In the genomic region with DNA sequence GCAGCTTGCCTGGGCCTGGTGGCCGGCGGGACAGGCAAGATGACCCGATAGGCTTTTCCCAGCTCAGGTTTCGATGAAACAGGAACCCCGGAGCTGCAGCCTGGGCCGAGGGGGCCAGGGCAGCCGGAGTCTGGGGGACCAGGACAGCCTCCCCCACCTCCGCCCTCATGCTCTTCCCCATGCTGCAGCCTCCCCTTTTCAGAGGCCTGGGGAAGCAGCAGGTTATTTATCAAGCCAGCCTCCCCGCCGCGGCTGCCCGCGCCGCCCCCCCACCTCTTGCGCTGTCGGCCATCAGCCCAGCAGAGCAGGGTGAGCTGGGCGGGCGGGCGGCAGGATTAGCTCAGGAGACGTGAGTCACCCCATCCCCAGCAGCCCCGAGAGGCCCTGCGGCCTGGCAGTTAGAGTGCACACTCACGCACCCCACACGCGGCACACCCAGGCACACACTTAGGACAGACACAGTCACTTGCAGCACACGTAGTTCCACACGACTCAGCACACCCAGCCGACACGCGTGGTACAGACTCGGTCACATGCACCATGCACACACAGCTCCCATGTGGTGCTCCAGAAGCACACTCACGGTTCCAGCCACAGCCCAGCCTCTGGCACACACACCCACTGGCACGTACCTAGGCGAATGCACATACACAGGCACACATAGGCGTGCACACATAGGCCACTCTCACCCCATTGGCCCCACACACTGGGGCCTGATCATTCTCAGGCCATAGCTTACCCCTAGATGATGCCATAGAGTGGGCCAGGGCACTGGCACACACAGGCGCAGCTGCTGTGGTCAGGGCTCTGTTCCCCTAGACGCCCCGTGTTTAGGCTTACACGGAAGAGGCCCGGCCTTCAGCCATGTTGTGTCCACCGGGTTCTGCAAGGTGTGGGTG, we compare ENCODE assay signal across 8 cellular contexts. TPM values are rescaled to one million over a fixed set of nuclear protein-coding genes. Genes with fewer than 3 reads are reported as not detected.
DNase-seq lines count a peak whose midpoint lies in the region; ATAC-seq, FAIRE-seq and TF ChIP-seq lines count a peak whose summit lies in the region.

No MANE protein-coding gene starts in this region.

- TF ChIP-seq RAD21 in GM12878 (IDR thresholded peaks at IDR 0.05; ENCODE audit: insufficient read depth, low read depth, low read length) = no peak

- H3K79me2 ChIP-seq in Loucy (ENCODE audit: insufficient read depth, low read length) (peaks cover 100% of the 10 kb centered on the region), GM12878 (ENCODE audit: control insufficient read depth, insufficient read depth, low read length) (peaks cover 97% of the 10 kb centered on the region)

- H3K9me3 Mint-ChIP-seq in activated naive CD4-positive, alpha-beta T cell treated with anti-CD3 and anti-CD28 coated beads, Interleukin-2, amount 50 U/mL, for 24 hours = no peaks in the 10 kb centered on the region
- H3K9me3 Mint-ChIP-seq in activated naive CD4-positive, alpha-beta T cell treated with anti-CD3 and anti-CD28 coated beads for 36 hours = no peaks in the 10 kb centered on the region

- no peaks in the 10 kb centered on the region for H3K9me2 ChIP-seq in Loucy (replicated peaks; ENCODE audit: low read depth, low read length)

- POLR2A ChIA-PET in GM12878 (lab: Charles Lee) = interaction anchor here (0.6 to 16.9 kb wide), 10 partner anchors 9 to 375 kb away, joined by 3 to 163 read pairs (median 8); a partner anchor contains a TSS

- H3K9me3 ChIP-seq in Loucy (ENCODE audit: insufficient read depth, low read depth, low read length) (no peaks in the 10 kb centered on the region), GM12878 (replicated peaks; ENCODE audit: control insufficient read depth, insufficient read depth, low read length) (no peaks in the 10 kb centered on the region), spleen (no peaks in the 10 kb centered on the region)

- no peak for TF ChIP-seq EP300 in GM12878 (IDR thresholded peaks at IDR 0.05; ENCODE audit: borderline replicate concordance in 1 of 2, control insufficient read depth in 1 of 2, low read depth in 2 of 2, low read length in 2 of 2)

- H3K9ac ChIP-seq in Loucy (ENCODE audit: low read depth, low read length, poor library complexity, severe bottlenecking) = peak overlapping the region; percentile 34
- peak overlapping the region; percentile 76; the same call in 1 of the 2 replicates for H3K9ac ChIP-seq in GM12878 (ENCODE audit: control insufficient read depth, insufficient read depth, low read length)

- intact Hi-C loops in GM12878 (cut with micrococcal nuclease; ENCODE audit: unreplicated experiment) (loop anchor here (5.0 kb wide), 1 partner anchor 204 kb away; no protein-coding TSS in a partner anchor), spleen (cut with DNase I; ENCODE audit: low total_unique reads) (no loop called here)
- intact Hi-C loops in activated naive CD4-positive, alpha-beta T cell treated with anti-CD3 and anti-CD28 coated beads for 36 hours (cut with micrococcal nuclease) = no loop called here

- H3K4me3 Mint-ChIP-seq in activated naive CD4-positive, alpha-beta T cell treated with anti-CD3 and anti-CD28 coated beads, Interleukin-2, amount 50 U/mL, for 24 hours = no peak overlapping the region
- H3K4me3 Mint-ChIP-seq in activated naive CD4-positive, alpha-beta T cell treated with anti-CD3 and anti-CD28 coated beads for 36 hours = no peak overlapping the region

- peaks cover 2% of the 10 kb centered on the region for H3K27me3 Mint-ChIP-seq in activated naive CD4-positive, alpha-beta T cell treated with anti-CD3 and anti-CD28 coated beads, Interleukin-2, amount 50 U/mL, for 24 hours
- peaks cover 8% of the 10 kb centered on the region for H3K27me3 Mint-ChIP-seq in activated naive CD4-positive, alpha-beta T cell treated with anti-CD3 and anti-CD28 coated beads for 36 hours (ENCODE audit: low read depth)

- H4K20me1 ChIP-seq in Loucy (ENCODE audit: insufficient read depth, low read length, poor library complexity, severe bottlenecking) (peaks cover 96% of the 10 kb centered on the region), GM12878 (ENCODE audit: control insufficient read depth, insufficient read depth) (peaks cover 4% of the 10 kb centered on the region; the same call in 1 of the 2 replicates)

- TF ChIP-seq POLR2A in GM12878 (IDR thresholded peaks at IDR 0.05; ENCODE audit: low read depth, low read length) (no peak), spleen (IDR thresholded peaks at IDR 0.05) (no peak)

- H3K4me1 Mint-ChIP-seq in activated naive CD4-positive, alpha-beta T cell treated with anti-CD3 and anti-CD28 coated beads, Interleukin-2, amount 50 U/mL, for 24 hours = peaks cover 3% of the 10 kb centered on the region
- peaks cover 3% of the 10 kb centered on the region for H3K4me1 Mint-ChIP-seq in activated naive CD4-positive, alpha-beta T cell treated with anti-CD3 and anti-CD28 coated beads for 36 hours (ENCODE audit: low read depth)

- SMC1A ChIA-PET in GM12878 (lab: Charles Lee; ENCODE audit: uncharacterized antibody, unreplicated experiment) = interaction anchor here (1.2 to 13.6 kb wide), 7 partner anchors 9 to 105 kb away, joined by 3 to 151 read pairs (median 5); a partner anchor contains a TSS

- H3K4me3 ChIP-seq in Loucy (ENCODE audit: low read length, poor library complexity, severe bottlenecking) (no peak overlapping the region), GM12878 (peak overlapping the region; percentile 14; the same call in 1 of the 2 replicates), kidney epithelial cell (ENCODE audit: low read depth, low read length) (no peak overlapping the region), spleen (peak overlapping the region in 3 of 8 donors; percentile 5 to 58 (median 22))

- no peaks in the 10 kb centered on the region for H3K36me3 Mint-ChIP-seq in activated naive CD4-positive, alpha-beta T cell treated with anti-CD3 and anti-CD28 coated beads, Interleukin-2, amount 50 U/mL, for 24 hours
- no peaks in the 10 kb centered on the region for H3K36me3 Mint-ChIP-seq in activated naive CD4-positive, alpha-beta T cell treated with anti-CD3 and anti-CD28 coated beads for 36 hours (ENCODE audit: low read depth)

- no peak overlapping the region for H2AFZ ChIP-seq in Loucy (ENCODE audit: low read length)
- no peak overlapping the region for H2AFZ ChIP-seq in GM12878 (ENCODE audit: control insufficient read depth, low read depth, low read length)

- H3K36me3 ChIP-seq in Loucy (ENCODE audit: insufficient read depth, low read length) (peaks cover 25% of the 10 kb centered on the region; the same call in 1 of the 2 replicates), GM12878 (ENCODE audit: control insufficient read depth in 2 of 2, insufficient read depth in 2 of 2, low read length in 1 of 2) (peaks cover 3 to 17% of the 10 kb centered on the region in 2 experiments; a peak in 3 of 4 replicates), kidney epithelial cell (ENCODE audit: control insufficient read depth, insufficient read depth, low read length) (peaks cover 2% of the 10 kb centered on the region), spleen (no peaks in the 10 kb centered on the region)

- H3K27me3 ChIP-seq in Loucy (ENCODE audit: insufficient read depth, low read length, poor library complexity, severe bottlenecking) (no peaks in the 10 kb centered on the region), GM12878 (replicated peaks in 1 of 2; ENCODE audit: control insufficient read depth in 2 of 2, insufficient read depth in 2 of 2, low read length in 1 of 2) (no peaks in the 10 kb centered on the region), kidney epithelial cell (ENCODE audit: control insufficient read depth, insufficient read depth, low read length) (no peaks in the 10 kb centered on the region), spleen (replicated peaks in 1 of 7) (no peaks in the 10 kb centered on the region)

- H3K4me1 ChIP-seq in Loucy (ENCODE audit: insufficient read depth, low read length, poor library complexity, severe bottlenecking) (peaks cover 78% of the 10 kb centered on the region), GM12878 (ENCODE audit: control insufficient read depth, insufficient read depth, low read length) (peaks cover 97% of the 10 kb centered on the region), spleen (peaks cover 97 to 100% (median 100%) of the 10 kb centered on the region in 6 donors)

- ATAC-seq in GM12878 (peak; percentile 46), HG02870 (IDR thresholded peaks at IDR 0.05; ENCODE audit: unreplicated experiment) (no peak)

- TF ChIP-seq CTCF in Loucy (conservative IDR thresholded peaks at IDR 0.05; ENCODE audit: low read length) = no peak
- TF ChIP-seq CTCF in GM12878 (IDR thresholded peaks at IDR 0.05 in 2 of 3, conservative IDR thresholded peaks at IDR 0.05 in 1 of 3; ENCODE audit: control insufficient read depth in 2 of 3, extremely low read depth in 1 of 3, insufficient read depth in 1 of 3, low read depth in 3 of 3, low read length in 3 of 3) = no peak
- no peak for TF ChIP-seq CTCF in kidney epithelial cell (IDR thresholded peaks at IDR 0.05; ENCODE audit: insufficient read depth, low read length, poor library complexity, severe bottlenecking)
- no peak for TF ChIP-seq CTCF in spleen (IDR thresholded peaks at IDR 0.05 in 8 of 11, conservative IDR thresholded peaks at IDR 0.05 in 3 of 11)

- no peaks in the 10 kb centered on the region for H3F3A ChIP-seq in Loucy (ENCODE audit: low read depth)

- no peak for DNase-seq in activated naive CD4-positive, alpha-beta T cell treated with Interleukin-2 at 50 U/mL for 16 hours
- DNase-seq in GM12878 (ENCODE audit: low read depth, low spot score) (no peak), kidney epithelial cell (ENCODE audit: low read depth) (peak; percentile 74), spleen (peak; percentile 89)
- no peak for DNase-seq in activated naive CD4-positive, alpha-beta T cell treated with anti-CD3 and anti-CD28 coated beads for 36 hours

- peak overlapping the region; percentile 65 for H3K27ac Mint-ChIP-seq in activated naive CD4-positive, alpha-beta T cell treated with anti-CD3 and anti-CD28 coated beads, Interleukin-2, amount 50 U/mL, for 24 hours
- no peak overlapping the region for H3K27ac Mint-ChIP-seq in activated naive CD4-positive, alpha-beta T cell treated with anti-CD3 and anti-CD28 coated beads for 36 hours

- H3K4me2 ChIP-seq in Loucy (ENCODE audit: low read depth, low read length, poor library complexity, severe bottlenecking) = peak overlapping the region; percentile 29
- H3K4me2 ChIP-seq in GM12878 (ENCODE audit: control insufficient read depth, insufficient read depth) = peak overlapping the region; percentile 93

- CTCF ChIA-PET in GM12878 (lab: Yijun Ruan, JAX) = interaction anchor here (0.6 to 3.8 kb wide), 11 partner anchors 8 to 107 kb away, joined by 3 to 24 read pairs (median 4); no protein-coding TSS in a partner anchor
- CTCF ChIA-PET in activated naive CD4-positive, alpha-beta T cell treated with anti-CD3 and anti-CD28 coated beads for 36 hours (lab: Charles Lee) = interaction anchor here (0.8 to 1.2 kb wide), 2 partner anchors 104 to 308 kb away, joined by 3 read pairs; no protein-coding TSS in a partner anchor

- in situ Hi-C loops in GM12878 (cut with MboI) = no loop called here

- no TSS peak for BruUV-seq in GM12878 (replicated peaks; lab: Mats Ljungman, UMichigan)

- peak; percentile 61 for FAIRE-seq in GM12878 (lab: Jason Lieb, UNC)

- RAD21 ChIA-PET in GM12878 (lab: Charles Lee; ENCODE audit: unreplicated experiment) = interaction anchor here (1.0 to 14.6 kb wide), 10 partner anchors 8 to 239 kb away, joined by 3 to 186 read pairs (median 13); a partner anchor contains a TSS

- WGBS in GM12878 (ENCODE audit: insufficient coverage, insufficient replicate concordance, low lambda C conversion rate, missing lambda C conversion rate) = 6% methylated on average over 34 of the region's 41 CpGs
- WGBS in spleen, 5 donors = 22 to 36% (median 31%) methylated on average over 18 to 41 of the region's 41 CpGs

- H3K27ac ChIP-seq in GM12878 (ENCODE audit: control insufficient read depth, insufficient read depth) (peak overlapping the region; percentile 67), spleen (peak overlapping the region; percentile 74 to 95 (median 90))

RNA-seq across cellular contexts. Expression of a gene that starts 13.0 kb away (rescaled TPM):
- 37.6 and 40.4 TPM in 2 replicates for total RNA-seq in GM12878 (2013; cell fraction: nucleolus; rRNA removed)
- total RNA-seq in GM12878 (2014; rRNA removed) (71.4 and 90.8 TPM in 2 replicates), GM12878 (2014; rRNA removed; fragmentation: Illumina TruSeq; extraction: Trizol) (24.9 and 26.8 TPM in 2 replicates), GM12878 (2021) (64.2 and 64.4 TPM in 2 replicates), kidney epithelial cell (167 and 183 TPM in 2 replicates), spleen (10 to 100 TPM; 57.5 to 69.5 (median 62.8) TPM)
- 17.9 TPM for polyA plus RNA-seq in GM12878 (2011; ENCODE audit: low read depth)
- polyA plus RNA-seq in GM12878 (2011; rRNA removed) (55.4 and 57.5 TPM in 2 replicates), GM12878 (2014; fragmentation: Illumina TruSeq; extraction: Trizol) (25.6 and 36.0 TPM in 2 replicates), GM12878 (2014; fragmentation: Nextera tagmentation; extraction: Ambion mirVana) (1 to 10 TPM; 1.8 to 6.0 TPM), GM12878 (2014; rRNA removed) (59.1 and 68.6 TPM in 2 replicates), GM12878 (2016; fragmentation: Nextera tagmentation; extraction: Ambion mirVana) (10 to 100 TPM; 33.8 to 45.4 TPM), spleen (10 to 100 TPM; 46.4 to 69.5 (median 60.8) TPM)
- polyA plus RNA-seq in GM12878 (2011; cell fraction: cytosol; rRNA removed) = 54.8 and 79.5 TPM in 2 replicates
- polyA plus RNA-seq in GM12878 (2011; cell fraction: nucleus; rRNA removed) = 43.4 and 55.0 TPM in 2 replicates
- 31.3 and 43.2 TPM in 2 replicates for polyA plus RNA-seq in GM12878 (2012)
- polyA minus RNA-seq in GM12878 (2011; rRNA and poly(A)+ RNA removed) = 32.3 and 76.6 TPM in 2 replicates
- 19.3 and 41.6 TPM in 2 replicates for polyA minus RNA-seq in GM12878 (2011; cell fraction: cytosol; rRNA and poly(A)+ RNA removed)
- 25.8 and 43.7 TPM in 2 replicates for polyA minus RNA-seq in GM12878 (2011; cell fraction: nucleus; rRNA and poly(A)+ RNA removed)
- total RNA-seq in activated naive CD4-positive, alpha-beta T cell treated with anti-CD3 and anti-CD28 coated beads for 36 hours = 1 to 10 TPM; 1.2 to 1.7 TPM

Comparison
In these comparisons a context has a peak if more than half of its experiments do, and no peak if none do; other contexts are left out.
1. DNase-seq: peak in kidney epithelial cell (single experiment) and spleen (single experiment); none in activated naive CD4-positive, alpha-beta T cell treated with Interleukin-2 at 50 U/mL for 16 hours (single experiment), GM12878 (single experiment) and activated naive CD4-positive, alpha-beta T cell treated with anti-CD3 and anti-CD28 coated beads for 36 hours (single experiment).
2. RNA of a gene that starts 13.0 kb away (total RNA-seq): 167 to 183 TPM in kidney epithelial cell, 24.9 to 90.8 TPM in GM12878 and 57.5 to 69.5 TPM in spleen; 1.2 to 1.7 TPM in activated naive CD4-positive, alpha-beta T cell treated with anti-CD3 and anti-CD28 coated beads for 36 hours; every median in the first group is over 4 times any median in the second.